Comparison of ENCODE assay signal across 8 cellular contexts in the genomic region with DNA sequence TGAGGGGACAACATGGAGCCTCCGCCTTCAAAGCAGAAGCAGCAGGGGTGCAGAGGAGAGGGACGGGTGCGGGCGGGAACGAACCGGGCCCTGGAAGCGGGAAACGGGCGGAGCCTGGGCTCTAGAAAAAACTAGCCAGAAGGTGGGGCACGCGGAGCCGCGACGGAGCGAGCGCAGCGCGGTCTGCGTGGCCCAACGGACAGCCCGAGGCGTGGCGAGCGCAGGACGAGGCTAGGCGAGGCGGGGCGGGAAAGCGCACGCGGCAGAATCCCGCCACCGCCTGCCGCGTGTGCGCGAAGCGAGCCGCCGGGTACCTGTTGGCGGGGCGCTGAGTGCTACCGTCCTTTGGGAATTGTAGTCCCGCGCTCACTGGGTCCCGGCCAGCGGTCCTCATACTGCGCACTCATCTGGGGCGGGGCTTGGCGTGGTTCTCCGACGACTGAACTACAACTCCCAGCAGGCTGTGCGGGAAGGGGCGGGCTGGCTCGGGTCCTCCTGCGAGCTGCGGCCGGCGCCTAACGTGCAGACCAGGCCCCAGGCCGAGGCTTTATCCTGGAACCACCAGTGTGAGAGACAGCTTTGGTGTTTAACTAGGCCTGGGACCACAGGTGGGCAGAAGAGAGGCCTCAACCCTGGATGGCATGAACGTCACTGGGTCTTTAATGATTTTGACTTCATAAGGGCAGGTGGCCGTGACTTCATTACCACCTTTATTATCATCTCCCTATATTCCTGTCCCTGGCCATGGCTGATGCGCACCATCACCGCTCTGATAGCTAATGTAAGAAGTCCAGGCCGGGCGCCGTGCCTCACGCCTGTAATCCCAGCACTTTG. TPM values are rescaled to one million over a fixed set of nuclear protein-coding genes. Genes with fewer than 3 reads are reported as not detected.
A peak's percentile ranks its signal among the peaks of the same experiment; 100 is the strongest.
DNase-seq lines count a peak whose midpoint lies in the region; ATAC-seq lines count a peak whose summit lies in the region.

A gene with protein sequence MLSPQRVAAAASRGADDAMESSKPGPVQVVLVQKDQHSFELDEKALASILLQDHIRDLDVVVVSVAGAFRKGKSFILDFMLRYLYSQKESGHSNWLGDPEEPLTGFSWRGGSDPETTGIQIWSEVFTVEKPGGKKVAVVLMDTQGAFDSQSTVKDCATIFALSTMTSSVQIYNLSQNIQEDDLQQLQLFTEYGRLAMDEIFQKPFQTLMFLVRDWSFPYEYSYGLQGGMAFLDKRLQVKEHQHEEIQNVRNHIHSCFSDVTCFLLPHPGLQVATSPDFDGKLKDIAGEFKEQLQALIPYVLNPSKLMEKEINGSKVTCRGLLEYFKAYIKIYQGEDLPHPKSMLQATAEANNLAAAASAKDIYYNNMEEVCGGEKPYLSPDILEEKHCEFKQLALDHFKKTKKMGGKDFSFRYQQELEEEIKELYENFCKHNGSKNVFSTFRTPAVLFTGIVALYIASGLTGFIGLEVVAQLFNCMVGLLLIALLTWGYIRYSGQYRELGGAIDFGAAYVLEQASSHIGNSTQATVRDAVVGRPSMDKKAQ (minus strand): TSS at position 55 of the 834 bp plus-strand sequence. CDS start 41 bp downstream, at position 14.

- ATAC-seq in GM21825 (IDR thresholded peaks at IDR 0.05; ENCODE audit: unreplicated experiment) (peak; percentile 88), naive B cell (ENCODE audit: low read depth in 2 of 2) (peak; percentile 95)
- ATAC-seq in stimulated activated effector memory CD8-positive, alpha-beta T cell treated with anti-CD3 and anti-CD28 coated beads, Interleukin-12 subunit alpha, Interleukin-12 subunit beta, amount 100 ng/mL, for 72 hours: peak; percentile 94

- no peaks in the 10 kb centered on the region for H3K36me3 Mint-ChIP-seq in naive B cell
- peaks cover 31% of the 10 kb centered on the region for H3K36me3 Mint-ChIP-seq in stimulated activated effector memory CD8-positive, alpha-beta T cell treated with anti-CD3 and anti-CD28 coated beads, Interleukin-12 subunit alpha, Interleukin-12 subunit beta, amount 100 ng/mL, for 72 hours

- H3K27ac ChIP-seq in KOPT-K1 (ENCODE audit: low read depth, low read length, poor library complexity, severe bottlenecking): peak within 1 kb of the TSS; percentile 85

- H3K9me3 ChIP-seq in KOPT-K1 (ENCODE audit: insufficient read depth, low read length, poor library complexity, severe bottlenecking): no peaks in the 10 kb centered on the region

- peak within 1 kb of the TSS; percentile 82 to 93 (median 90) for H3K4me3 Mint-ChIP-seq in naive B cell
- peak within 1 kb of the TSS; percentile 81 for H3K4me3 Mint-ChIP-seq in stimulated activated effector memory CD8-positive, alpha-beta T cell treated with anti-CD3 and anti-CD28 coated beads, Interleukin-12 subunit alpha, Interleukin-12 subunit beta, amount 100 ng/mL, for 72 hours

- H3K27ac Mint-ChIP-seq in naive B cell: peak within 1 kb of the TSS; percentile 63 to 94 (median 81)
- H3K27ac Mint-ChIP-seq in stimulated activated effector memory CD8-positive, alpha-beta T cell treated with anti-CD3 and anti-CD28 coated beads, Interleukin-12 subunit alpha, Interleukin-12 subunit beta, amount 100 ng/mL, for 72 hours: peak within 1 kb of the TSS; percentile 91

- DNase-seq in DMS79 treated with DMSO at 0.1 percent for 48 hours (lab: John Stamatoyannopoulos, UW): peak; percentile 95
- DNase-seq in RKO (ENCODE audit: low spot score): peak; percentile 98
- DNase-seq in activated T-helper 1 cell treated with anti-CD3 and anti-CD28 coated beads, Interleukin-2, amount 50 U/mL, for 16 hours (ENCODE audit: low read depth in 1 of 2, low spot score in 1 of 2): peak; percentile 91 to 95
- DNase-seq in fibroblast of gingiva (ENCODE audit: low read depth): peak; percentile 94
- DNase-seq in naive B cell: peak; percentile 95
- DNase-seq in stimulated activated effector memory CD8-positive, alpha-beta T cell treated with anti-CD3 and anti-CD28 coated beads, Interleukin-12 subunit alpha, Interleukin-12 subunit beta, amount 100 ng/mL, for 72 hours (ENCODE audit: low spot score in 2 of 2): peak; percentile 87 to 96

- H3K9me3 Mint-ChIP-seq in naive B cell: no peaks in the 10 kb centered on the region
- no peaks in the 10 kb centered on the region for H3K9me3 Mint-ChIP-seq in stimulated activated effector memory CD8-positive, alpha-beta T cell treated with anti-CD3 and anti-CD28 coated beads, Interleukin-12 subunit alpha, Interleukin-12 subunit beta, amount 100 ng/mL, for 72 hours

- H3K4me1 Mint-ChIP-seq in naive B cell: peaks cover 15 to 34% (median 26%) of the 10 kb centered on the region in 3 donors
- peaks cover 24% of the 10 kb centered on the region for H3K4me1 Mint-ChIP-seq in stimulated activated effector memory CD8-positive, alpha-beta T cell treated with anti-CD3 and anti-CD28 coated beads, Interleukin-12 subunit alpha, Interleukin-12 subunit beta, amount 100 ng/mL, for 72 hours

- H3K36me3 ChIP-seq in KOPT-K1 (ENCODE audit: insufficient read depth, low read length): peaks cover 31% of the 10 kb centered on the region

- H3K27me3 Mint-ChIP-seq in naive B cell: no peaks in the 10 kb centered on the region

RNA-seq across cellular contexts. Expression of the gene that starts here (rescaled TPM):
- polyA plus RNA-seq in naive B cell (ENCODE audit: low read depth in 6 of 6): 10 to 100 TPM; 15.9 to 22.4 (median 20.8) TPM

Comparison
In these comparisons a context has a peak if more than half of its experiments do, and no peak if none do; other contexts are left out.
1. Peak in every context shown above with its lines: DNase-seq, ATAC-seq and H3K27ac ChIP-seq.